ENCODE assay signal across 22 cellular contexts in genomic region chr14:23413681-23414080, GRCh38. TPM values are rescaled to one million over a fixed set of nuclear protein-coding genes. Genes with fewer than 3 reads are reported as not detected.
DNase-seq lines count a peak whose midpoint lies in the region; ATAC-seq and TF ChIP-seq lines count a peak whose summit lies in the region.
"Had no signal": no experiment of that assay in that cellular context is flagged by ENCODE, and none has a peak within 500 bp of the region (broad histone marks: within the 10 kb centered on the region; RNA-seq: fewer than 3 reads in every experiment).

No MANE protein-coding gene starts in this region.

- H3K79me1 ChIP-seq in IMR-90 (ENCODE audit: low read depth in 1 of 2, low read length in 2 of 2), result no peaks in the 10 kb centered on the region
- H3K79me1 ChIP-seq in mesenchymal stem cell (replicated peaks; ENCODE audit: low read length, poor library complexity, severe bottlenecking), result no peaks in the 10 kb centered on the region

- no peak overlapping the region for H3K27ac ChIP-seq in IMR-90 (ENCODE audit: insufficient read depth, low read length)
- no peak overlapping the region for H3K27ac ChIP-seq in mesenchymal stem cell (ENCODE audit: low read length, poor library complexity, severe bottlenecking)
- peak overlapping the region; percentile 79 to 90 (median 84) for H3K27ac ChIP-seq in gastrocnemius medialis
- H3K27ac ChIP-seq: BLaER1, HL-60 had no signal

- WGBS in IMR-90 (ENCODE audit: extremely low coverage in 2 of 2, insufficient read length in 1 of 2), 2 experiments, result 58% methylated on average over 3 of the region's 16 CpGs; no CpG with 5 or more reads in 1 of the 2 experiments
- 85% methylated on average over 13 of the region's 16 CpGs for WGBS in mesenchymal stem cell

- H4K91ac ChIP-seq in IMR-90 (ENCODE audit: insufficient read depth, low read depth, low read length) (no peak overlapping the region), mesenchymal stem cell (ENCODE audit: low read length) (no peak overlapping the region)

- no peak overlapping the region for H3K23ac ChIP-seq in IMR-90 (ENCODE audit: low read depth, low read length)
- H3K23ac ChIP-seq in mesenchymal stem cell (ENCODE audit: low read length in 2 of 2), result no peak overlapping the region

- no peaks in the 10 kb centered on the region for H3K9me1 ChIP-seq in IMR-90 (ENCODE audit: insufficient read depth, low read length)

- DNase-seq in Right ventricle myocardium superior, result peak; percentile 41
- DNase-seq in left cardiac atrium, result no peak
- no peak for DNase-seq in IMR-90
- DNase-seq in mesenchymal stem cell, result no peak
- peak in 1 of 2 donors; percentile 31 for DNase-seq in gastrocnemius medialis
- no peak for DNase-seq in NCI-H774 (lab: John Stamatoyannopoulos, UW)
- no peak for DNase-seq in G401 (ENCODE audit: low spot score)
- DNase-seq: 8988T; CD4-positive, alpha-beta memory T cell; DMS153; DMS79; GF-D8; HFFc6 had no signal

- H2BK20ac ChIP-seq in IMR-90 (ENCODE audit: low read depth, low read length), result no peak overlapping the region

- H2BK15ac ChIP-seq in IMR-90 (ENCODE audit: low read depth, low read length), result no peak overlapping the region
- H2BK15ac ChIP-seq in mesenchymal stem cell (ENCODE audit: low read depth, poor library complexity, severe bottlenecking), result no peak overlapping the region

- H3K9ac ChIP-seq in IMR-90 (ENCODE audit: low read depth, low read length) (no peak overlapping the region), mesenchymal stem cell (ENCODE audit: low read length) (no peak overlapping the region)
- H3K9ac ChIP-seq: BLaER1 had no signal

- no peaks in the 10 kb centered on the region for H3K36me3 ChIP-seq in IMR-90 (ENCODE audit: control insufficient read depth, insufficient read depth, low read length)
- no peaks in the 10 kb centered on the region for H3K36me3 ChIP-seq in mesenchymal stem cell (ENCODE audit: control insufficient read depth in 1 of 2, insufficient read depth in 2 of 2, low read depth in 1 of 2, low read length in 2 of 2)
- no peaks in the 10 kb centered on the region for H3K36me3 ChIP-seq in gastrocnemius medialis
- H3K36me3 ChIP-seq: BLaER1 had no signal

- dilution Hi-C loops in IMR-90 (cut with HindIII; ENCODE audit: low sequenced_read_pairs, unreplicated experiment), result no loop called here

- H3K27me3 ChIP-seq in IMR-90 (ENCODE audit: control insufficient read depth, insufficient read depth, low read length) (peaks cover 32% of the 10 kb centered on the region), mesenchymal stem cell (ENCODE audit: control insufficient read depth in 1 of 2, insufficient read depth in 1 of 2, low read length in 2 of 2) (peaks cover 44 to 65% of the 10 kb centered on the region in 2 experiments), gastrocnemius medialis (no peaks in the 10 kb centered on the region)

- peak overlapping the region; percentile 11 for H2AFZ ChIP-seq in IMR-90 (replicated peaks; ENCODE audit: low read length, poor library complexity)
- no peak overlapping the region for H2AFZ ChIP-seq in mesenchymal stem cell (ENCODE audit: low read depth, low read length)
- H2AFZ ChIP-seq: GM23338 had no signal

- CTCF ChIA-PET in IMR-90 (lab: Yijun Ruan, JAX), result interaction anchor here (0.7 kb wide), 1 partner anchor 34 kb away, joined by 3 read pairs; no protein-coding TSS in a partner anchor

- H3K4ac ChIP-seq in IMR-90 (ENCODE audit: low read depth, low read length), result no peak overlapping the region
- no peak overlapping the region for H3K4ac ChIP-seq in mesenchymal stem cell (ENCODE audit: low read depth in 1 of 2, low read length in 2 of 2)

- BruUV-seq in IMR-90 (replicated peaks; lab: Mats Ljungman, UMichigan), result no TSS peak

- no peak overlapping the region for H4K5ac ChIP-seq in IMR-90 (ENCODE audit: low read depth, low read length)

- H2BK5ac ChIP-seq in IMR-90 (ENCODE audit: low read depth, low read length, poor library complexity, severe bottlenecking), result no peak overlapping the region
- no peak overlapping the region for H2BK5ac ChIP-seq in mesenchymal stem cell (ENCODE audit: low read depth, low read length, poor library complexity, severe bottlenecking)

- no peak overlapping the region for H2AK5ac ChIP-seq in IMR-90 (ENCODE audit: low read depth, low read length)
- no peak overlapping the region for H2AK5ac ChIP-seq in mesenchymal stem cell (ENCODE audit: low read length, severe bottlenecking)

- H2BK120ac ChIP-seq in IMR-90 (ENCODE audit: low read depth, low read length), result no peak overlapping the region
- H2BK120ac ChIP-seq in mesenchymal stem cell (ENCODE audit: low read depth, low read length), result no peak overlapping the region

- no peak overlapping the region for H2BK12ac ChIP-seq in mesenchymal stem cell (ENCODE audit: low read length in 2 of 2)

- intact Hi-C loops in Right ventricle myocardium superior (cut with DNase I) (no loop called here), left cardiac atrium (cut with DNase I) (no loop called here), IMR-90 (cut with micrococcal nuclease) (no loop called here), gastrocnemius medialis (cut with DNase I; ENCODE audit: low total_unique reads) (no loop called here)

- no peak for TF ChIP-seq RAD21 in IMR-90 (IDR thresholded peaks at IDR 0.05; ENCODE audit: low read length)

- no peaks in the 10 kb centered on the region for H3K4me1 ChIP-seq in IMR-90 (ENCODE audit: control insufficient read depth, insufficient read depth, low read length)
- H3K4me1 ChIP-seq in mesenchymal stem cell (ENCODE audit: control insufficient read depth, insufficient read depth, low read depth, low read length), result no peaks in the 10 kb centered on the region
- H3K4me1 ChIP-seq in gastrocnemius medialis, result peaks cover 10 to 42% of the 10 kb centered on the region in 2 donors
- H3K4me1 ChIP-seq: BLaER1 had no signal

- no peak for ATAC-seq in Right ventricle myocardium superior (ENCODE audit: poor library complexity)
- no peak for ATAC-seq in left cardiac atrium
- ATAC-seq in IMR-90 (ENCODE audit: low read depth), result no peak
- no peak for ATAC-seq in gastrocnemius medialis
- ATAC-seq: GM23338, HCT116 had no signal

- in situ Hi-C loops in IMR-90 (cut with MboI; ENCODE audit: low sequenced_read_pairs) (no loop called here), gastrocnemius medialis (cut with MboI; ENCODE audit: low sequenced_read_pairs in 4 of 4) (no loop called here), G401 (cut with HindIII; ENCODE audit: low sequenced_read_pairs) (no loop called here)

- no peak overlapping the region for H3K18ac ChIP-seq in IMR-90 (ENCODE audit: low read depth, low read length)
- H3K18ac ChIP-seq in mesenchymal stem cell (ENCODE audit: low read depth in 1 of 2, low read length in 2 of 2), result no peak overlapping the region

- H3K4me3 ChIP-seq in IMR-90 (ENCODE audit: insufficient read depth, low read depth, low read length), result no peak overlapping the region
- no peak overlapping the region for H3K4me3 ChIP-seq in mesenchymal stem cell (ENCODE audit: insufficient read depth in 1 of 2, low read depth in 1 of 2, low read length in 2 of 2)
- H3K4me3 ChIP-seq in gastrocnemius medialis, result no peak overlapping the region
- H3K4me3 ChIP-seq: BLaER1, GM23338 had no signal

- no peak overlapping the region for H3K4me2 ChIP-seq in IMR-90 (ENCODE audit: low read depth, low read length)
- no peak overlapping the region for H3K4me2 ChIP-seq in mesenchymal stem cell (ENCODE audit: low read length, poor library complexity, severe bottlenecking)
- H3K4me2 ChIP-seq: BLaER1, GM23338 had no signal

- TF ChIP-seq CTCF in IMR-90 (conservative IDR thresholded peaks at IDR 0.05; ENCODE audit: low read depth, low read length) (no peak), gastrocnemius medialis (IDR thresholded peaks at IDR 0.05 in 4 of 5, conservative IDR thresholded peaks at IDR 0.05 in 1 of 5) (no peak)

- H2AK9ac ChIP-seq in IMR-90 (replicated peaks; ENCODE audit: low read depth, low read length, poor library complexity), result no peak overlapping the region

- no peak overlapping the region for H3K56ac ChIP-seq in IMR-90 (ENCODE audit: extremely low read depth, insufficient read depth, low read length)

- no peaks in the 10 kb centered on the region for H3K9me3 ChIP-seq in IMR-90 (ENCODE audit: control insufficient read depth, insufficient read depth, low read length)
- no peaks in the 10 kb centered on the region for H3K9me3 ChIP-seq in mesenchymal stem cell (ENCODE audit: control insufficient read depth, low read length)
- H3K9me3 ChIP-seq in gastrocnemius medialis, result no peaks in the 10 kb centered on the region
- H3K9me3 ChIP-seq: BLaER1 had no signal

- H3K14ac ChIP-seq in IMR-90 (replicated peaks; ENCODE audit: low read depth, low read length) (no peak overlapping the region), mesenchymal stem cell (ENCODE audit: low read length in 2 of 2) (no peak overlapping the region)

- no peaks in the 10 kb centered on the region for H4K20me1 ChIP-seq in IMR-90 (ENCODE audit: insufficient read depth, low read length)
- H4K20me1 ChIP-seq: BLaER1 had no signal

- POLR2A ChIA-PET in IMR-90 (lab: Charles Lee; ENCODE audit: unreplicated experiment), result no interaction called here

- no peak for TF ChIP-seq POLR2A in IMR-90 (IDR thresholded peaks at IDR 0.05; ENCODE audit: low read depth, low read length)
- no peak for TF ChIP-seq POLR2A in gastrocnemius medialis (IDR thresholded peaks at IDR 0.05)

- H4K8ac ChIP-seq in IMR-90 (ENCODE audit: low read depth in 2 of 2, low read length in 2 of 2), result no peak overlapping the region
- H4K8ac ChIP-seq in mesenchymal stem cell (ENCODE audit: low read length), result peak overlapping the region; percentile 4

RNA-seq across cellular contexts. Expression of gene MYH6, which starts 5.6 kb away (rescaled TPM):
- 4,934 TPM for total RNA-seq in Right ventricle myocardium superior
- total RNA-seq in left cardiac atrium, result over 10,000 TPM; 10,415 to 11,820 TPM
- total RNA-seq in IMR-90 (2012; rRNA removed), result not detected in 2 replicates
- polyA plus RNA-seq in IMR-90 (2012; rRNA removed), result not detected in 2 replicates
- not detected in 2 replicates for polyA plus RNA-seq in IMR-90 (2012; cell fraction: cytosol; rRNA removed)
- not detected in 2 replicates for polyA plus RNA-seq in IMR-90 (2012; cell fraction: nucleus; rRNA removed; ENCODE audit: low replicate concordance)
- polyA plus RNA-seq in mesenchymal stem cell (2013, experiment 1 of 2), result not detected
- polyA plus RNA-seq in mesenchymal stem cell (2013, experiment 2 of 2), result not detected
- 1,000 to 10,000 TPM in 1 of 4 donors, 100 to 1,000 TPM in 1, 10 to 100 TPM in 2; 20.4 to 1,496 (median 303) TPM for total RNA-seq in gastrocnemius medialis
- total RNA-seq in G401 (2014; rRNA removed; shearing (Covaris generic)), result not detected in 2 replicates
- total RNA-seq: A673; CD4-positive, alpha-beta memory T cell; Daoy; HFFc6; HT1080 had no signal
- polyA plus RNA-seq: AG04450; CD14-positive monocyte; CD4-positive, alpha-beta memory T cell had no signal

RNA-seq across cellular contexts. Expression of gene MYH7, which starts 21.8 kb away (rescaled TPM):
- total RNA-seq in Right ventricle myocardium superior (11,793 TPM), left cardiac atrium (100 to 1,000 TPM; 175 to 201 TPM), IMR-90 (2012; rRNA removed) (not detected in 2 replicates), gastrocnemius medialis (1,000 to 10,000 TPM; 1,360 to 5,274 (median 3,359) TPM)
- polyA plus RNA-seq in IMR-90 (2012; rRNA removed), result not detected in 2 replicates
- polyA plus RNA-seq in IMR-90 (2012; cell fraction: cytosol; rRNA removed), result not detected in 2 replicates
- polyA plus RNA-seq in IMR-90 (2012; cell fraction: nucleus; rRNA removed; ENCODE audit: low replicate concordance), result not detected in 2 replicates
- not detected for polyA plus RNA-seq in mesenchymal stem cell (2013, experiment 1 of 2)
- polyA plus RNA-seq in mesenchymal stem cell (2013, experiment 2 of 2), result not detected
- total RNA-seq in G401 (2014; rRNA removed; shearing (Covaris generic)), result not detected in 2 replicates
- total RNA-seq: A673; CD4-positive, alpha-beta memory T cell; Daoy; GM23338; HFFc6; HT1080 had no signal
- polyA plus RNA-seq: AG04450; CD14-positive monocyte; CD4-positive, alpha-beta memory T cell; GM23338 had no signal

RNA-seq across cellular contexts. Expression of gene CMTM5, which starts 36.8 kb away (rescaled TPM):
- total RNA-seq in Right ventricle myocardium superior, result 0.27 TPM
- 1 to 10 TPM in 1 of 2 donors, under 1 TPM in 1; 0.44 to 1.4 TPM for total RNA-seq in left cardiac atrium
- not detected in 2 replicates for total RNA-seq in IMR-90 (2012; rRNA removed)
- polyA plus RNA-seq in IMR-90 (2012; rRNA removed), result 0.07 and 0.11 TPM in 2 replicates
- polyA plus RNA-seq in IMR-90 (2012; cell fraction: cytosol; rRNA removed), result 0.27 TPM in 1 of 2 replicates, not detected in the other
- polyA plus RNA-seq in IMR-90 (2012; cell fraction: nucleus; rRNA removed; ENCODE audit: low replicate concordance), result 0.23 and 0.30 TPM in 2 replicates
- polyA plus RNA-seq in mesenchymal stem cell (2013, experiment 1 of 2), result not detected
- polyA plus RNA-seq in mesenchymal stem cell (2013, experiment 2 of 2), result not detected
- total RNA-seq in gastrocnemius medialis, result 1 to 10 TPM in 1 of 4 donors, not detected in 3; 1.7 TPM
- not detected in 2 replicates for total RNA-seq in G401 (2014; rRNA removed; shearing (Covaris generic))
- total RNA-seq: A673; CD4-positive, alpha-beta memory T cell; Daoy; HFFc6 had no signal
- polyA plus RNA-seq: CD4-positive, alpha-beta memory T cell; GM23338 had no signal

RNA-seq across cellular contexts. Expression of gene IL25, which starts 41.1 kb away (rescaled TPM):
- total RNA-seq in Right ventricle myocardium superior (not detected), left cardiac atrium (not detected), IMR-90 (2012; rRNA removed) (not detected in 2 replicates), gastrocnemius medialis (not detected)
- polyA plus RNA-seq in IMR-90 (2012; rRNA removed), result not detected in 2 replicates
- polyA plus RNA-seq in IMR-90 (2012; cell fraction: cytosol; rRNA removed), result not detected in 2 replicates
- not detected in 2 replicates for polyA plus RNA-seq in IMR-90 (2012; cell fraction: nucleus; rRNA removed; ENCODE audit: low replicate concordance)
- polyA plus RNA-seq in mesenchymal stem cell (2013, experiment 1 of 2), result not detected
- polyA plus RNA-seq in mesenchymal stem cell (2013, experiment 2 of 2), result not detected
- not detected in 2 replicates for total RNA-seq in G401 (2014; rRNA removed; shearing (Covaris generic))
- total RNA-seq: A673; CD4-positive, alpha-beta memory T cell; Daoy; GM23338; HFFc6; HT1080 had no signal
- polyA plus RNA-seq: AG04450; CD14-positive monocyte; CD4-positive, alpha-beta memory T cell; GM23338 had no signal

RNA-seq across cellular contexts. Expression of gene EFS, which starts 48.7 kb away (rescaled TPM):
- total RNA-seq in Right ventricle myocardium superior (3.2 TPM), left cardiac atrium (10 to 100 TPM in 1 of 2 donors, 1 to 10 TPM in 1; 5.8 to 10.3 TPM), IMR-90 (2012; rRNA removed) (2.2 and 2.5 TPM in 2 replicates), gastrocnemius medialis (1 to 10 TPM in 3 of 4 donors, under 1 TPM in 1; 0.31 to 4.1 (median 1.6) TPM)
- polyA plus RNA-seq in IMR-90 (2012; rRNA removed), result 11.6 and 13.3 TPM in 2 replicates
- 7.2 and 13.1 TPM in 2 replicates for polyA plus RNA-seq in IMR-90 (2012; cell fraction: cytosol; rRNA removed)
- polyA plus RNA-seq in IMR-90 (2012; cell fraction: nucleus; rRNA removed; ENCODE audit: low replicate concordance), result 34.4 and 64.4 TPM in 2 replicates
- polyA plus RNA-seq in mesenchymal stem cell (2013, experiment 1 of 2), result 14.1 TPM
- polyA plus RNA-seq in mesenchymal stem cell (2013, experiment 2 of 2), result 13.7 TPM
- total RNA-seq in G401 (2014; rRNA removed; shearing (Covaris generic)), result not detected in 2 replicates
- total RNA-seq: CD4-positive, alpha-beta memory T cell; HT1080 had no signal
- polyA plus RNA-seq: CD14-positive monocyte; CD4-positive, alpha-beta memory T cell had no signal

Comparison
In these comparisons a context has a peak if more than half of its experiments do, and no peak if none do; other contexts are left out.
1. H3K27ac ChIP-seq: peak in gastrocnemius medialis (4 of 4); none in IMR-90 (single experiment) and mesenchymal stem cell (single experiment).
2. RNA of gene MYH6, which starts 5.6 kb away (total RNA-seq): 10,415 to 11,820 TPM in left cardiac atrium, 4,934 TPM in Right ventricle myocardium superior (single experiment) and 20.4 to 1,496 TPM in gastrocnemius medialis; not detected in IMR-90 and not detected in G401; every median in the first group is over 10 times any median in the second.
3. RNA of gene MYH7, which starts 21.8 kb away (total RNA-seq): 11,793 TPM in Right ventricle myocardium superior (single experiment), 1,360 to 5,274 TPM in gastrocnemius medialis and 175 to 201 TPM in left cardiac atrium; not detected in IMR-90 and not detected in G401; every median in the first group is over 100 times any median in the second.